ENCODE assay signal across 8 cellular contexts in the genomic region with DNA sequence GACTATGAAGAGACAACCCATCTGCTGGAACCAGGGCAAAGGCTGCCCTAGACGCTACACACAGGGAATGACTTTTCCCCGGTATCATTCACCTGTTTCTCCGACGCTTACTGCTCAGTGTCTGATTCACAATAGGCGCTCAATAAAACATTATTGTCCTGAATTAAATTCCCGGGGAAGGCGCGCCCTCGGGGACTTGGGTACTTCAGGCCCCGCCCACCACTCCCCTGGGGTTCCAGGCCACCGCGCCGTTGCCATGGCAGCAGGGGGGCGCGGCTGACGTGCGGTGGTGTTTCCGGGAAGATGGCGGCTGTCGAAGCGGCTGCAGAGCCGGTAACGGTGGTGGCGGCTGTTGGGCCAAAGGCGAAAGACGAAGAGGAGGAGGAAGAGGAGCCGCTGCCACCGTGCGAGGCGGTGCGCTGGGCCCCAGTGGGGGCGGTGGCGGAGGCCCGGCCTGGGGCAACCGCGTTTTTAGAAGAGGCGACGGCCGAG. TPM values are rescaled to one million over a fixed set of nuclear protein-coding genes. Genes with fewer than 3 reads are reported as not detected.
A peak's percentile ranks its signal among the peaks of the same experiment; 100 is the strongest.
DNase-seq lines count a peak whose midpoint lies in the region; ATAC-seq and TF ChIP-seq lines count a peak whose summit lies in the region.

RUNDC1 (plus strand) TSS at position 292 of the 492 bp plus-strand sequence; CDS start at position 304, 12 bp downstream.

- H3K9me3 ChIP-seq in ES-I3 (ENCODE audit: control insufficient read depth, insufficient read depth, low read length) (no peaks in the 10 kb centered on the region), adrenal gland (replicated peaks in 1 of 3) (no peaks in the 10 kb centered on the region), prostate gland (no peaks in the 10 kb centered on the region), upper lobe of right lung (no peaks in the 10 kb centered on the region)

- peaks cover 3% of the 10 kb centered on the region for H3K27me3 Mint-ChIP-seq in HFFc6 (ENCODE audit: insufficient read depth)

- ATAC-seq in left cardiac atrium: peak; percentile 95 to 96
- peak; percentile 96 for ATAC-seq in upper lobe of right lung

- H3K27me3 ChIP-seq in adrenal gland (no peaks in the 10 kb centered on the region), prostate gland (replicated peaks; ENCODE audit: insufficient read depth) (no peaks in the 10 kb centered on the region), upper lobe of right lung (no peaks in the 10 kb centered on the region)

- intact Hi-C loops in adrenal gland (cut with DNase I): no loop called here
- intact Hi-C loops in left cardiac atrium (cut with DNase I): no loop called here
- intact Hi-C loops in prostate gland (cut with DNase I): loop anchor here (2.0 kb wide), 1 partner anchor 18 kb away; the partner anchor contains the start of gene RPL27
- intact Hi-C loops in upper lobe of right lung (cut with DNase I): no loop called here

- peaks cover 15% of the 10 kb centered on the region for H3K36me3 Mint-ChIP-seq in HFFc6 (ENCODE audit: low read depth)

- H3K36me3 ChIP-seq in ES-I3 (ENCODE audit: insufficient read depth, low read length) (peaks cover 3% of the 10 kb centered on the region), adrenal gland (replicated peaks in 1 of 2) (peaks cover 0 to 5% of the 10 kb centered on the region in 2 donors), prostate gland (no peaks in the 10 kb centered on the region), upper lobe of right lung (peaks cover 5% of the 10 kb centered on the region)

- peaks cover 31% of the 10 kb centered on the region for H3K4me1 Mint-ChIP-seq in HFFc6 (ENCODE audit: low read depth)

- TF ChIP-seq POLR2A in adrenal gland (IDR thresholded peaks at IDR 0.05): peak; percentile 52 to 58
- TF ChIP-seq POLR2A in prostate gland (IDR thresholded peaks at IDR 0.05): peak; percentile 61

- TF ChIP-seq CTCF in HFFc6 (IDR thresholded peaks at IDR 0.05): no peak
- TF ChIP-seq CTCF in adrenal gland (IDR thresholded peaks at IDR 0.05): no peak
- no peak for TF ChIP-seq CTCF in prostate gland (IDR thresholded peaks at IDR 0.05)
- no peak for TF ChIP-seq CTCF in upper lobe of right lung (IDR thresholded peaks at IDR 0.05)

- peak within 1 kb of the TSS; percentile 88 for H3K27ac Mint-ChIP-seq in HFFc6

- H3K27ac ChIP-seq in adrenal gland (peak within 1 kb of the TSS in 4 of 5 donors; percentile 65 to 93 (median 80)), prostate gland (peak within 1 kb of the TSS; percentile 88 to 95), upper lobe of right lung (peak within 1 kb of the TSS; percentile 83)

- peak within 1 kb of the TSS; percentile 87 to 99 (median 93) for H3K4me3 ChIP-seq in adrenal gland
- peak within 1 kb of the TSS; percentile 72 to 93 for H3K4me3 ChIP-seq in prostate gland
- H3K4me3 ChIP-seq in upper lobe of right lung: peak within 1 kb of the TSS; percentile 87

- H3K9me3 Mint-ChIP-seq in HFFc6: no peaks in the 10 kb centered on the region

- WGBS in adrenal gland, 4 donors: 0 to 2% (median 0%) methylated on average over 3 to 39 of the region's 39 CpGs
- under 1% methylated on average over 39 of the region's 39 CpGs for WGBS in prostate gland

- H3K4me3 Mint-ChIP-seq in HFFc6: peak within 1 kb of the TSS; percentile 93

- DNase-seq in HFFc6: peak; percentile 75
- peak; percentile 61 for DNase-seq in NCI-H128 (lab: John Stamatoyannopoulos, UW; ENCODE audit: unreplicated experiment)
- DNase-seq in T-helper 1 cell: peak; percentile 83 to 92 (median 88)
- peak; percentile 91 to 97 (median 93) for DNase-seq in adrenal gland
- peak; percentile 96 for DNase-seq in left cardiac atrium
- peak; percentile 94 for DNase-seq in prostate gland (ENCODE audit: low spot score)
- DNase-seq in upper lobe of right lung: peak; percentile 97

- H3K4me1 ChIP-seq in ES-I3 (ENCODE audit: insufficient read depth, low read length): peaks cover 7% of the 10 kb centered on the region
- H3K4me1 ChIP-seq in adrenal gland (replicated peaks in 1 of 2): peaks cover 12 to 36% of the 10 kb centered on the region in 2 donors
- H3K4me1 ChIP-seq in prostate gland (replicated peaks): peaks cover 5% of the 10 kb centered on the region
- peaks cover 23% of the 10 kb centered on the region for H3K4me1 ChIP-seq in upper lobe of right lung

- peak within 1 kb of the TSS; percentile 87 for H3K9ac ChIP-seq in ES-I3 (ENCODE audit: low read depth, low read length)

RNA-seq across cellular contexts. Expression of gene RUNDC1, which starts in this region (rescaled TPM):
- 10 to 100 TPM in 5 of 6 experiments, 1 to 10 TPM in 1; 9.9 to 14.6 (median 10.3) TPM for total RNA-seq in HFFc6 (2021; fragmentation: NEBNext Ultra II Directional; extraction: Animal tissue kit (Norgen Biotek cat#: 25700))
- total RNA-seq in adrenal gland: 10 to 100 TPM; 15.0 to 29.7 (median 18.2) TPM
- 10 to 100 TPM in 2 of 3 donors, 1 to 10 TPM in 1; 7.6 to 20.6 (median 10.3) TPM for polyA plus RNA-seq in adrenal gland
- 10 to 100 TPM in 1 of 2 donors, 1 to 10 TPM in 1; 9.3 to 14.5 TPM for total RNA-seq in left cardiac atrium
- 10 to 100 TPM; 26.7 to 28.5 TPM for total RNA-seq in prostate gland
- total RNA-seq in upper lobe of right lung: 14.4 TPM

Comparison
In these comparisons a context has a peak if more than half of its experiments do, and no peak if none do; other contexts are left out.
1. Peak in every context shown above with its lines: DNase-seq, ATAC-seq, H3K4me3 ChIP-seq and H3K27ac ChIP-seq.